In genomic region chr3:176570992-176571391, GRCh38 we compare ENCODE assay signal across 7 cellular contexts.
"Had no signal": no experiment of that assay in that cellular context is flagged by ENCODE, and none has a peak within 500 bp of the region (broad histone marks: within the 10 kb centered on the region; RNA-seq: fewer than 3 reads in every experiment).

No MANE protein-coding gene starts in this region.

- ATAC-seq: HepG2, K562 had no signal

- H3K4me3 Mint-ChIP-seq: IgD-negative memory B cell had no signal

- H3K27ac ChIP-seq: HL-60 had no signal

- H3K4me1 Mint-ChIP-seq: IgD-negative memory B cell had no signal

- H3K27ac Mint-ChIP-seq: IgD-negative memory B cell had no signal

- H3K4me3 ChIP-seq: K562 had no signal

- H3K27me3 Mint-ChIP-seq: IgD-negative memory B cell had no signal

- DNase-seq: IMR-90, KBM-7, KG1 had no signal

- H3K36me3 Mint-ChIP-seq: IgD-negative memory B cell had no signal
